ENCODE assay signal across 1 cellular context in genomic region chr5:148912146-148912545, GRCh38.
TF ChIP-seq lines count a peak whose summit lies in the region.

No MANE protein-coding gene starts in this region.

TF ChIP-seq in H1, 55 proteins besides CTCF, POLR2A, EP300 and RAD21 (continued from another document):
- no peak for TF ChIP-seq YY1 (IDR thresholded peaks at IDR 0.05; ENCODE audit: low read depth, low read length)
- TF ChIP-seq BRCA1 (IDR thresholded peaks at IDR 0.05; ENCODE audit: low read depth, low read length), result no peak
- TF ChIP-seq SUZ12 (IDR thresholded peaks at IDR 0.05; ENCODE audit: low read length), result no peak
- no peak for TF ChIP-seq RBBP5 (IDR thresholded peaks at IDR 0.05; ENCODE audit: borderline replicate concordance, low read depth, low read length)
- TF ChIP-seq SIX5 (IDR thresholded peaks at IDR 0.05; ENCODE audit: low read depth, low read length), result no peak
- TF ChIP-seq CREB1 (IDR thresholded peaks at IDR 0.05), result no peak
- no peak for TF ChIP-seq RNF2 (IDR thresholded peaks at IDR 0.05; ENCODE audit: borderline replicate concordance, low read depth, low read length, missing control alignments, poor library complexity, severe bottlenecking)
- no peak for TF ChIP-seq TBP (IDR thresholded peaks at IDR 0.05; ENCODE audit: low read depth, low read length)
- no peak for TF ChIP-seq TAF1 (IDR thresholded peaks at IDR 0.05; ENCODE audit: low read depth, low read length)
- no peak for TF ChIP-seq EZH2 (IDR thresholded peaks at IDR 0.05; ENCODE audit: low read depth, low read length, severe bottlenecking)
- no peak for TF ChIP-seq KDM5A (IDR thresholded peaks at IDR 0.05; ENCODE audit: low read length)
- no peak for TF ChIP-seq GABPA (IDR thresholded peaks at IDR 0.05; ENCODE audit: borderline replicate concordance, insufficient read depth, low read length)
- no peak for TF ChIP-seq EGR1 (IDR thresholded peaks at IDR 0.05; ENCODE audit: borderline replicate concordance, low read depth, low read length)
